ENCODE assay signal across 8 cellular contexts in genomic region chr9:131407717-131408195, GRCh38. TPM values are rescaled to one million over a fixed set of nuclear protein-coding genes. Genes with fewer than 3 reads are reported as not detected.
DNase-seq lines count a peak whose midpoint lies in the region; ATAC-seq, FAIRE-seq and TF ChIP-seq lines count a peak whose summit lies in the region.

No MANE protein-coding gene starts in this region.

- H3K79me2 ChIP-seq in astrocyte (ENCODE audit: insufficient read depth, low read length) (peaks cover 100% of the 10 kb centered on the region), MM.1S (ENCODE audit: low read length) (peaks cover 100% of the 10 kb centered on the region)

- WGBS in right cardiac atrium = 10% methylated on average over 13 of the region's 13 CpGs

- H3K4me3 ChIP-seq in astrocyte (ENCODE audit: insufficient read depth, low read depth, low read length) = no peak overlapping the region
- H3K4me3 ChIP-seq in right cardiac atrium (ENCODE audit: low read length) = no peak overlapping the region
- H3K4me3 ChIP-seq in retinal pigment epithelial cell (ENCODE audit: low read length) = peak overlapping the region; percentile 9
- H3K4me3 ChIP-seq in MM.1S (ENCODE audit: low read length) = no peak overlapping the region

- H3K27ac ChIP-seq in astrocyte (ENCODE audit: low read depth, low read length) (peak overlapping the region; percentile 16), right cardiac atrium (ENCODE audit: low read length) (peak overlapping the region; percentile 78), MM.1S (ENCODE audit: low read length) (no peak overlapping the region)

- peak overlapping the region; percentile 55 for H3K4me3 Mint-ChIP-seq in astrocyte (ENCODE audit: unreplicated experiment)

- TF ChIP-seq CTCF in astrocyte (IDR thresholded peaks at IDR 0.05; ENCODE audit: insufficient read depth, low read depth, low read length) (peak; percentile 25), retinal pigment epithelial cell (conservative IDR thresholded peaks at IDR 0.05; ENCODE audit: low read depth, low read length) (peak; percentile 66), MM.1S (IDR thresholded peaks at IDR 0.05; ENCODE audit: low read length) (no peak)

- H3K9me3 ChIP-seq in astrocyte (ENCODE audit: insufficient read depth, low read depth, low read length) (no peaks in the 10 kb centered on the region), right cardiac atrium (ENCODE audit: control insufficient read depth, low read length) (no peaks in the 10 kb centered on the region), MM.1S (replicated peaks; ENCODE audit: insufficient read depth, low read length) (no peaks in the 10 kb centered on the region)

- H3K4me1 ChIP-seq in astrocyte (ENCODE audit: insufficient read depth, low read length) (peaks cover 57% of the 10 kb centered on the region), right cardiac atrium (ENCODE audit: control insufficient read depth, insufficient read depth, low read length) (peaks cover 37% of the 10 kb centered on the region), MM.1S (ENCODE audit: low read length) (peaks cover 14% of the 10 kb centered on the region)

- no peaks in the 10 kb centered on the region for H3K9me2 ChIP-seq in MM.1S (replicated peaks; ENCODE audit: insufficient read depth, low read length)

- H3K27me3 ChIP-seq in astrocyte (ENCODE audit: insufficient read depth, low read length) (no peaks in the 10 kb centered on the region), right cardiac atrium (ENCODE audit: control insufficient read depth, insufficient read depth) (no peaks in the 10 kb centered on the region), MM.1S (replicated peaks; ENCODE audit: insufficient read depth, low read length) (no peaks in the 10 kb centered on the region)

- intact Hi-C loops in right cardiac atrium (cut with DNase I) (no loop called here), posterior vena cava (cut with DNase I) (loop anchor here in 1 of 2 donors (5.0 kb wide), 1 partner anchor 570 kb away; the partner anchor contains the start of gene ABL1)

- peak overlapping the region; percentile 79 for H3K4me2 ChIP-seq in astrocyte (ENCODE audit: low read length)
- H3K4me2 ChIP-seq in MM.1S (ENCODE audit: low read depth, low read length) = no peak overlapping the region

- H3K36me3 Mint-ChIP-seq in astrocyte (ENCODE audit: low read depth, unreplicated experiment) = no peaks in the 10 kb centered on the region

- DNase-seq in DMS153 (lab: John Stamatoyannopoulos, UW) (peak; percentile 51), NCI-H526 treated with DMSO at 0.1 percent for 48 hours (lab: John Stamatoyannopoulos, UW) (peak; percentile 6), astrocyte (ENCODE audit: low read depth) (no peak), right cardiac atrium (peak; percentile 44 to 73 (median 72)), retinal pigment epithelial cell (ENCODE audit: low read depth) (no peak), MM.1S (no peak), posterior vena cava (ENCODE audit: low spot score) (no peak)

- H3F3A ChIP-seq in MM.1S (ENCODE audit: insufficient read depth, low read length) = 0 out of 2 replicates have a peak, but pooled peaks cover under 1% of the 10 kb centered on the region

- no peaks in the 10 kb centered on the region for H3K9me3 Mint-ChIP-seq in astrocyte (ENCODE audit: unreplicated experiment)

- ATAC-seq in right cardiac atrium (peak; percentile 59 to 67), GM18498 (IDR thresholded peaks at IDR 0.05; ENCODE audit: unreplicated experiment) (no peak)

- H3K36me3 ChIP-seq in astrocyte (ENCODE audit: insufficient read depth, low read length) = no peaks in the 10 kb centered on the region
- H3K36me3 ChIP-seq in MM.1S (replicated peaks; ENCODE audit: insufficient read depth, low read length) = 0 out of 2 replicates have a peak, but pooled peaks cover 3% of the 10 kb centered on the region

- H4K20me1 ChIP-seq in astrocyte (ENCODE audit: insufficient read depth, low read length) (peaks cover 97% of the 10 kb centered on the region), MM.1S (ENCODE audit: insufficient read depth, low read length) (peaks cover 95% of the 10 kb centered on the region)

- peak overlapping the region; percentile 44 for H3K9ac ChIP-seq in astrocyte (ENCODE audit: low read length)
- H3K9ac ChIP-seq in MM.1S (ENCODE audit: low read length) = no peak overlapping the region

- no peak for FAIRE-seq in astrocyte (lab: Jason Lieb, UNC)

- H3K4me1 Mint-ChIP-seq in astrocyte (ENCODE audit: low read depth, unreplicated experiment) = peaks cover 78% of the 10 kb centered on the region

- H3K27ac Mint-ChIP-seq in astrocyte (ENCODE audit: unreplicated experiment) = peak overlapping the region; percentile 79

- H3K27me3 Mint-ChIP-seq in astrocyte (ENCODE audit: low read depth, unreplicated experiment) = no peaks in the 10 kb centered on the region

- H2AFZ ChIP-seq in astrocyte (ENCODE audit: low read depth, low read length) (no peak overlapping the region), MM.1S (ENCODE audit: low read length) (no peak overlapping the region)

RNA-seq across cellular contexts. Expression of gene PRRC2B, which starts 13.9 kb away (rescaled TPM):
- total RNA-seq in astrocyte (260 and 292 TPM in 2 replicates), right cardiac atrium (100 to 1,000 TPM; 137 to 175 (median 149) TPM), posterior vena cava (100 to 1,000 TPM; 148 to 151 TPM)
- polyA plus RNA-seq in right cardiac atrium = 78.1 TPM

Comparison
In these comparisons a context has a peak if more than half of its experiments do, and no peak if none do; other contexts are left out.
1. DNase-seq: peak in DMS153 (single experiment), NCI-H526 treated with DMSO at 0.1 percent for 48 hours (single experiment) and right cardiac atrium (3 of 3); none in astrocyte (single experiment), retinal pigment epithelial cell (single experiment), MM.1S (single experiment) and posterior vena cava (single experiment).